1 cellular context compared by ENCODE assay signal in the genomic region with DNA sequence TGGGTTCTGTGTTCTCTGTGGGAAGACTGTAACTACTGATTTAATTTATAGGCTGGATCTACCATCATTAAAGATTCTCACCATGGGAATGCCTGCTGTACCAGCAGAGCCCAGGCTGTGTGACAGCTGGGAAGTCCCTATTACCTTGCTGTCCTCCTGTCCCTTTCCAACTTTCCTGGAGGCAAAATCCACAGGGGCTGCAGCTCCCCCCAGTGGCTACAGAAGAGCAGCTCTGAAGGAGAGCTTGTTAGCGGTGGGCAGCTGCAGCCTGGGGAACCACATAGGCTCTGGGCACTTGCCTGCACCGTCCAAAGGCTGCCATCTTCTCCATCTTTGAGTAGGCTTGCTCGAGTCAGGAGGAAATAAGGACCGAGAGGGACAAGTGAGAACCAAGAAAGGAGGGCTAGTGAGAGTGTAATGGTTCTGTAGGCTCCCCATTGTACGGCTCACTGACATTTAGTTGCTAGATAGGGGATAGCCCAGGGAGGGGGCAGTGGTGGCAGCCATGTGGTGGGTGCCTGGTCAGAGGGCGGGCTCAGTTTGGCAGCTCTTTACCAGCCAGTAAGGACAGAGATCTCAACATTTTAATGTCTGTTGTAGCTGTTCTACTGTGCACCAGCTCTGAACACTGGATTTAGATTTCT.
A peak's percentile ranks its signal among the peaks of the same experiment; 100 is the strongest.
TF ChIP-seq lines count a peak whose summit lies in the region.

No MANE protein-coding gene starts in this region.

TF ChIP-seq in HepG2, 621 proteins besides CTCF, POLR2A, EP300 and RAD21 (continued from another document and continues in another):
- TF ChIP-seq, protein P1, sequence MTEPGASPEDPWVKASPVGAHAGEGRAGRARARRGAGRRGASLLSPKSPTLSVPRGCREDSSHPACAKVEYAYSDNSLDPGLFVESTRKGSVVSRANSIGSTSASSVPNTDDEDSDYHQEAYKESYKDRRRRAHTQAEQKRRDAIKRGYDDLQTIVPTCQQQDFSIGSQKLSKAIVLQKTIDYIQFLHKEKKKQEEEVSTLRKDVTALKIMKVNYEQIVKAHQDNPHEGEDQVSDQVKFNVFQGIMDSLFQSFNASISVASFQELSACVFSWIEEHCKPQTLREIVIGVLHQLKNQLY (CRISPR knock-in tag; IDR thresholded peaks at IDR 0.05): no peak
- TF ChIP-seq KDM4B (CRISPR knock-in tag; IDR thresholded peaks at IDR 0.05) (no peak), ZNF598 (CRISPR knock-in tag; IDR thresholded peaks at IDR 0.05; ENCODE audit: borderline replicate concordance) (peak; percentile 84; the same call in 1 of the 2 replicates), ZNF446 (CRISPR knock-in tag; IDR thresholded peaks at IDR 0.05) (no peak), KDM2A (CRISPR knock-in tag; IDR thresholded peaks at IDR 0.05; ENCODE audit: borderline replicate concordance, low read depth) (peak; percentile 66; the same call in 1 of the 2 replicates), KLF12 (CRISPR knock-in tag; IDR thresholded peaks at IDR 0.05; ENCODE audit: borderline replicate concordance) (no peak), NFKB2 (CRISPR knock-in tag; IDR thresholded peaks at IDR 0.05; ENCODE audit: borderline replicate concordance) (peak; percentile 27; the same call in 1 of the 2 replicates), ZSCAN25 (CRISPR knock-in tag; IDR thresholded peaks at IDR 0.05) (no peak), CBX2 (IDR thresholded peaks at IDR 0.05; ENCODE audit: low read depth, low read length) (no peak), CBX2 (CRISPR knock-in tag; IDR thresholded peaks at IDR 0.05; ENCODE audit: low read depth) (no peak), FOXK1 (CRISPR knock-in tag; IDR thresholded peaks at IDR 0.05; ENCODE audit: borderline replicate concordance, low read depth) (no peak), IRF2 (CRISPR knock-in tag; IDR thresholded peaks at IDR 0.05) (peak; percentile 68), ZNF747 (CRISPR knock-in tag; IDR thresholded peaks at IDR 0.05; ENCODE audit: borderline replicate concordance) (no peak), KLF16 (CRISPR knock-in tag; IDR thresholded peaks at IDR 0.05) (0 out of 4 replicates have a peak, but pooled peaks of 1 of the 2 experiments have one; percentile 40), SALL1 (CRISPR knock-in tag; IDR thresholded peaks at IDR 0.05) (peak; percentile 55; the same call in 1 of the 2 replicates), ZNF326 (CRISPR knock-in tag; IDR thresholded peaks at IDR 0.05; ENCODE audit: borderline replicate concordance) (no peak), FOXC1 (CRISPR knock-in tag; IDR thresholded peaks at IDR 0.05; ENCODE audit: borderline replicate concordance) (peak; percentile 71; the same call in 1 of the 2 replicates), REPIN1 (CRISPR knock-in tag; IDR thresholded peaks at IDR 0.05; ENCODE audit: borderline replicate concordance, low read depth) (peak; percentile 62; the same call in 1 of the 2 replicates), ZNF251 (CRISPR knock-in tag; IDR thresholded peaks at IDR 0.05) (no peak), MEF2D (CRISPR knock-in tag; IDR thresholded peaks at IDR 0.05) (no peak), ZNF619 (CRISPR knock-in tag; IDR thresholded peaks at IDR 0.05) (0 out of 2 replicates have a peak, but pooled peaks have one; percentile 50), LCORL (IDR thresholded peaks at IDR 0.05) (no peak), LCORL (CRISPR knock-in tag; IDR thresholded peaks at IDR 0.05) (peak; percentile 60; the same call in 1 of the 2 replicates), ATM (IDR thresholded peaks at IDR 0.05; ENCODE audit: borderline replicate concordance) (no peak), MIXL1 (CRISPR knock-in tag; IDR thresholded peaks at IDR 0.05) (0 out of 2 replicates have a peak, but pooled peaks have one; percentile 17), ZNF337 (CRISPR knock-in tag; IDR thresholded peaks at IDR 0.05; ENCODE audit: borderline replicate concordance, low read depth) (no peak), NBN (conservative IDR thresholded peaks at IDR 0.05) (no peak), ZNF660 (CRISPR knock-in tag; IDR thresholded peaks at IDR 0.05; ENCODE audit: borderline replicate concordance, low read depth) (no peak), TEAD2 (CRISPR knock-in tag; IDR thresholded peaks at IDR 0.05) (no peak), ARID2 (CRISPR knock-in tag; IDR thresholded peaks at IDR 0.05; ENCODE audit: borderline replicate concordance) (no peak), HIVEP1 (CRISPR knock-in tag; IDR thresholded peaks at IDR 0.05) (no peak)
- TF ChIP-seq, protein P2, sequence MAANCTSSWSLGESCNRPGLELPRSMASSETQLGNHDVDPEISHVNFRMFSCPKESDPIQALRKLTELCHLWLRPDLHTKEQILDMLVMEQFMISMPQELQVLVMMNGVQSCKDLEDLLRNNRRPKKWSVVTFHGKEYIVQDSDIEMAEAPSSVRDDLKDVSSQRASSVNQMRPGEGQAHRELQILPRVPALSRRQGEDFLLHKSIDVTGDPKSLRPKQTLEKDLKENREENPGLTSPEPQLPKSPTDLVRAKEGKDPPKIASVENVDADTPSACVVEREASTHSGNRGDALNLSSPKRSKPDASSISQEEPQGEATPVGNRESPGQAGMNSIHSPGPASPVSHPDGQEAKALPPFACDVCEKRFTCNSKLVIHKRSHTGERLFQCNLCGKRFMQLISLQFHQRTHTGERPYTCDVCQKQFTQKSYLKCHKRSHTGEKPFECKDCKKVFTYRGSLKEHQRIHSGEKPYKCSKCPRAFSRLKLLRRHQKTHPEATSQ (CRISPR knock-in tag; IDR thresholded peaks at IDR 0.05; ENCODE audit: borderline replicate concordance): 0 out of 2 replicates have a peak, but pooled peaks have one; percentile 31
- TF ChIP-seq, protein P3, sequence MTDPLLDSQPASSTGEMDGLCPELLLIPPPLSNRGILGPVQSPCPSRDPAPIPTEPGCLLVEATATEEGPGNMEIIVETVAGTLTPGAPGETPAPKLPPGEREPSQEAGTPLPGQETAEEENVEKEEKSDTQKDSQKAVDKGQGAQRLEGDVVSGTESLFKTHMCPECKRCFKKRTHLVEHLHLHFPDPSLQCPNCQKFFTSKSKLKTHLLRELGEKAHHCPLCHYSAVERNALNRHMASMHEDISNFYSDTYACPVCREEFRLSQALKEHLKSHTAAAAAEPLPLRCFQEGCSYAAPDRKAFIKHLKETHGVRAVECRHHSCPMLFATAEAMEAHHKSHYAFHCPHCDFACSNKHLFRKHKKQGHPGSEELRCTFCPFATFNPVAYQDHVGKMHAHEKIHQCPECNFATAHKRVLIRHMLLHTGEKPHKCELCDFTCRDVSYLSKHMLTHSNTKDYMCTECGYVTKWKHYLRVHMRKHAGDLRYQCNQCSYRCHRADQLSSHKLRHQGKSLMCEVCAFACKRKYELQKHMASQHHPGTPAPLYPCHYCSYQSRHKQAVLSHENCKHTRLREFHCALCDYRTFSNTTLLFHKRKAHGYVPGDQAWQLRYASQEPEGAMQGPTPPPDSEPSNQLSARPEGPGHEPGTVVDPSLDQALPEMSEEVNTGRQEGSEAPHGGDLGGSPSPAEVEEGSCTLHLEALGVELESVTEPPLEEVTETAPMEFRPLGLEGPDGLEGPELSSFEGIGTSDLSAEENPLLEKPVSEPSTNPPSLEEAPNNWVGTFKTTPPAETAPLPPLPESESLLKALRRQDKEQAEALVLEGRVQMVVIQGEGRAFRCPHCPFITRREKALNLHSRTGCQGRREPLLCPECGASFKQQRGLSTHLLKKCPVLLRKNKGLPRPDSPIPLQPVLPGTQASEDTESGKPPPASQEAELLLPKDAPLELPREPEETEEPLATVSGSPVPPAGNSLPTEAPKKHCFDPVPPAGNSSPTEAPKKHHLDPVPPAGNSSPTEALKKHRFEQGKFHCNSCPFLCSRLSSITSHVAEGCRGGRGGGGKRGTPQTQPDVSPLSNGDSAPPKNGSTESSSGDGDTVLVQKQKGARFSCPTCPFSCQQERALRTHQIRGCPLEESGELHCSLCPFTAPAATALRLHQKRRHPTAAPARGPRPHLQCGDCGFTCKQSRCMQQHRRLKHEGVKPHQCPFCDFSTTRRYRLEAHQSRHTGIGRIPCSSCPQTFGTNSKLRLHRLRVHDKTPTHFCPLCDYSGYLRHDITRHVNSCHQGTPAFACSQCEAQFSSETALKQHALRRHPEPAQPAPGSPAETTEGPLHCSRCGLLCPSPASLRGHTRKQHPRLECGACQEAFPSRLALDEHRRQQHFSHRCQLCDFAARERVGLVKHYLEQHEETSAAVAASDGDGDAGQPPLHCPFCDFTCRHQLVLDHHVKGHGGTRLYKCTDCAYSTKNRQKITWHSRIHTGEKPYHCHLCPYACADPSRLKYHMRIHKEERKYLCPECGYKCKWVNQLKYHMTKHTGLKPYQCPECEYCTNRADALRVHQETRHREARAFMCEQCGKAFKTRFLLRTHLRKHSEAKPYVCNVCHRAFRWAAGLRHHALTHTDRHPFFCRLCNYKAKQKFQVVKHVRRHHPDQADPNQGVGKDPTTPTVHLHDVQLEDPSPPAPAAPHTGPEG (CRISPR knock-in tag; IDR thresholded peaks at IDR 0.05): no peak
- TF ChIP-seq, protein P4, sequence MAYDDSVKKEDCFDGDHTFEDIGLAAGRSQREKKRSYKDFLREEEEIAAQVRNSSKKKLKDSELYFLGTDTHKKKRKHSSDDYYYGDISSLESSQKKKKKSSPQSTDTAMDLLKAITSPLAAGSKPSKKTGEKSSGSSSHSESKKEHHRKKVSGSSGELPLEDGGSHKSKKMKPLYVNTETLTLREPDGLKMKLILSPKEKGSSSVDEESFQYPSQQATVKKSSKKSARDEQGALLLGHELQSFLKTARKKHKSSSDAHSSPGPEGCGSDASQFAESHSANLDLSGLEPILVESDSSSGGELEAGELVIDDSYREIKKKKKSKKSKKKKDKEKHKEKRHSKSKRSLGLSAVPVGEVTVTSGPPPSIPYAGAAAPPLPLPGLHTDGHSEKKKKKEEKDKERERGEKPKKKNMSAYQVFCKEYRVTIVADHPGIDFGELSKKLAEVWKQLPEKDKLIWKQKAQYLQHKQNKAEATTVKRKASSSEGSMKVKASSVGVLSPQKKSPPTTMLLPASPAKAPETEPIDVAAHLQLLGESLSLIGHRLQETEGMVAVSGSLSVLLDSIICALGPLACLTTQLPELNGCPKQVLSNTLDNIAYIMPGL (CRISPR knock-in tag; IDR thresholded peaks at IDR 0.05; ENCODE audit: borderline replicate concordance in 1 of 2, low read depth in 1 of 2): peak; percentile 71 to 81; a peak in 2 of 4 replicates
- TF ChIP-seq, protein P5, sequence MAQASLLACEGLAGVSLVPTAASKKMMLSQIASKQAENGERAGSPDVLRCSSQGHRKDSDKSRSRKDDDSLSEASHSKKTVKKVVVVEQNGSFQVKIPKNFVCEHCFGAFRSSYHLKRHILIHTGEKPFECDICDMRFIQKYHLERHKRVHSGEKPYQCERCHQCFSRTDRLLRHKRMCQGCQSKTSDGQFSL (CRISPR knock-in tag; IDR thresholded peaks at IDR 0.05): no peak
- TF ChIP-seq, protein P6, sequence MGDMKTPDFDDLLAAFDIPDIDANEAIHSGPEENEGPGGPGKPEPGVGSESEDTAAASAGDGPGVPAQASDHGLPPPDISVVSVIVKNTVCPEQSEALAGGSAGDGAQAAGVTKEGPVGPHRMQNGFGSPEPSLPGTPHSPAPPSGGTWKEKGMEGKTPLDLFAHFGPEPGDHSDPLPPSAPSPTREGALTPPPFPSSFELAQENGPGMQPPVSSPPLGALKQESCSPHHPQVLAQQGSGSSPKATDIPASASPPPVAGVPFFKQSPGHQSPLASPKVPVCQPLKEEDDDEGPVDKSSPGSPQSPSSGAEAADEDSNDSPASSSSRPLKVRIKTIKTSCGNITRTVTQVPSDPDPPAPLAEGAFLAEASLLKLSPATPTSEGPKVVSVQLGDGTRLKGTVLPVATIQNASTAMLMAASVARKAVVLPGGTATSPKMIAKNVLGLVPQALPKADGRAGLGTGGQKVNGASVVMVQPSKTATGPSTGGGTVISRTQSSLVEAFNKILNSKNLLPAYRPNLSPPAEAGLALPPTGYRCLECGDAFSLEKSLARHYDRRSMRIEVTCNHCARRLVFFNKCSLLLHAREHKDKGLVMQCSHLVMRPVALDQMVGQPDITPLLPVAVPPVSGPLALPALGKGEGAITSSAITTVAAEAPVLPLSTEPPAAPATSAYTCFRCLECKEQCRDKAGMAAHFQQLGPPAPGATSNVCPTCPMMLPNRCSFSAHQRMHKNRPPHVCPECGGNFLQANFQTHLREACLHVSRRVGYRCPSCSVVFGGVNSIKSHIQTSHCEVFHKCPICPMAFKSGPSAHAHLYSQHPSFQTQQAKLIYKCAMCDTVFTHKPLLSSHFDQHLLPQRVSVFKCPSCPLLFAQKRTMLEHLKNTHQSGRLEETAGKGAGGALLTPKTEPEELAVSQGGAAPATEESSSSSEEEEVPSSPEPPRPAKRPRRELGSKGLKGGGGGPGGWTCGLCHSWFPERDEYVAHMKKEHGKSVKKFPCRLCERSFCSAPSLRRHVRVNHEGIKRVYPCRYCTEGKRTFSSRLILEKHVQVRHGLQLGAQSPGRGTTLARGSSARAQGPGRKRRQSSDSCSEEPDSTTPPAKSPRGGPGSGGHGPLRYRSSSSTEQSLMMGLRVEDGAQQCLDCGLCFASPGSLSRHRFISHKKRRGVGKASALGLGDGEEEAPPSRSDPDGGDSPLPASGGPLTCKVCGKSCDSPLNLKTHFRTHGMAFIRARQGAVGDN (CRISPR knock-in tag; IDR thresholded peaks at IDR 0.05): peak; percentile 25; the same call in 1 of the 2 replicates
- TF ChIP-seq, protein P7, sequence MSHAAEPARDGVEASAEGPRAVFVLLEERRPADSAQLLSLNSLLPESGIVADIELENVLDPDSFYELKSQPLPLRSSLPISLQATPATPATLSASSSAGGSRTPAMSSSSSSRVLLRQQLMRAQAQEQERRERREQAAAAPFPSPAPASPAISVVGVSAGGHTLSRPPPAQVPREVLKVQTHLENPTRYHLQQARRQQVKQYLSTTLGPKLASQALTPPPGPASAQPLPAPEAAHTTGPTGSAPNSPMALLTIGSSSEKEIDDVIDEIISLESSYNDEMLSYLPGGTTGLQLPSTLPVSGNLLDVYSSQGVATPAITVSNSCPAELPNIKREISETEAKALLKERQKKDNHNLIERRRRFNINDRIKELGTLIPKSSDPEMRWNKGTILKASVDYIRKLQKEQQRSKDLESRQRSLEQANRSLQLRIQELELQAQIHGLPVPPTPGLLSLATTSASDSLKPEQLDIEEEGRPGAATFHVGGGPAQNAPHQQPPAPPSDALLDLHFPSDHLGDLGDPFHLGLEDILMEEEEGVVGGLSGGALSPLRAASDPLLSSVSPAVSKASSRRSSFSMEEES (CRISPR knock-in tag; IDR thresholded peaks at IDR 0.05): no peak
- TF ChIP-seq, protein P8, sequence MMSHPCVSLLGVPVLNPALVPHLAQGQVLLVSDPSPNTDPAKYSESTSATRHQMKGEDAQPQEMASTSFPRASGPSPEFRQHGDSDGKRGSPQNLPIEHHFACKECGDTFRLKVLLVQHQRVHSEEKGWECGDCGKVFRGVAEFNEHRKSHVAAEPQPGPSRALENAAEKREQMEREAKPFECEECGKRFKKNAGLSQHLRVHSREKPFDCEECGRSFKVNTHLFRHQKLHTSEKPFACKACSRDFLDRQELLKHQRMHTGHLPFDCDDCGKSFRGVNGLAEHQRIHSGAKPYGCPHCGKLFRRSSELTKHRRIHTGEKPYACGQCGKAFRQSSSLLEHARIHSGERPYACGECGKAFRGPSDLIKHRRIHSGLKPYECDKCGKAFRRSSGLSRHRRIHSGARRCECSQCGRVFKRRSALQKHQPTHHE (CRISPR knock-in tag; IDR thresholded peaks at IDR 0.05; ENCODE audit: borderline replicate concordance): no peak
- TF ChIP-seq, protein P9, sequence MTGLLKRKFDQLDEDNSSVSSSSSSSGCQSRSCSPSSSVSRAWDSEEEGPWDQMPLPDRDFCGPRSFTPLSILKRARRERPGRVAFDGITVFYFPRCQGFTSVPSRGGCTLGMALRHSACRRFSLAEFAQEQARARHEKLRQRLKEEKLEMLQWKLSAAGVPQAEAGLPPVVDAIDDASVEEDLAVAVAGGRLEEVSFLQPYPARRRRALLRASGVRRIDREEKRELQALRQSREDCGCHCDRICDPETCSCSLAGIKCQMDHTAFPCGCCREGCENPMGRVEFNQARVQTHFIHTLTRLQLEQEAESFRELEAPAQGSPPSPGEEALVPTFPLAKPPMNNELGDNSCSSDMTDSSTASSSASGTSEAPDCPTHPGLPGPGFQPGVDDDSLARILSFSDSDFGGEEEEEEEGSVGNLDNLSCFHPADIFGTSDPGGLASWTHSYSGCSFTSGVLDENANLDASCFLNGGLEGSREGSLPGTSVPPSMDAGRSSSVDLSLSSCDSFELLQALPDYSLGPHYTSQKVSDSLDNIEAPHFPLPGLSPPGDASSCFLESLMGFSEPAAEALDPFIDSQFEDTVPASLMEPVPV (CRISPR knock-in tag; IDR thresholded peaks at IDR 0.05): no peak
